In genomic region chr12:13411287-13411686, GRCh38 we compare ENCODE assay signal across 28 cellular contexts.
"Had no signal": no experiment of that assay in that cellular context is flagged by ENCODE, and none has a peak within 500 bp of the region (broad histone marks: within the 10 kb centered on the region; RNA-seq: fewer than 3 reads in every experiment).

No MANE protein-coding gene starts in this region.

- H3K27me3 Mint-ChIP-seq: stimulated activated memory B cell treated with anti-CD40 and anti-IgM and Interleukin-4, amounts not matched to agents 10 μg/mL and 1 μg/mL and 100 μg/mL, for 72 hours; stimulated activated naive CD8-positive, alpha-beta T cell treated with anti-CD3 and anti-CD28 coated beads, Interleukin-15, amount 100 ng/mL, for 72 hours had no signal

- DNase-seq: stimulated activated CD4-positive, alpha-beta T cell treated with anti-CD3 and anti-CD28 coated beads, Interleukin-2, amount 100 ng/mL, for 48 hours; stimulated activated CD4-positive, alpha-beta T cell treated with anti-CD3 and anti-CD28 coated beads, Interleukin-4, amount 100 ng/mL, for 1 hour; stimulated activated CD4-positive, alpha-beta T cell treated with anti-CD3 and anti-CD28 coated beads, Interleukin-4, amount 100 ng/mL, for 24 hours; stimulated activated CD4-positive, alpha-beta T cell treated with anti-CD3 and anti-CD28 coated beads, Interleukin-4, amount 100 ng/mL, for 4 hours; stimulated activated CD8-positive, alpha-beta memory T cell treated with anti-CD3 and anti-CD28 coated beads, Interleukin-4, amount 100 ng/mL, for 48 hours; stimulated activated naive B cell treated with anti-CD40 and anti-IgM and Interleukin-4, amounts not matched to agents 10 μg/mL and 1 μg/mL and 100 μg/mL, for 72 hours; stimulated activated naive CD4-positive, alpha-beta T cell; stimulated activated naive CD4-positive, alpha-beta T cell treated with Interleukin-2 at 50 U/mL for 16 hours; stimulated activated naive CD8-positive, alpha-beta T cell treated with anti-CD3 and anti-CD28 coated beads, Interleukin-15, amount 100 ng/mL, for 72 hours; stimulated activated naive CD8-positive, alpha-beta T cell treated with anti-CD3 and anti-CD28 coated beads, Interleukin-15, Interleukin-2, amounts not matched to agents 100 U/mL and 50 U/mL, for 24 hours; stomach; substantia nigra; testis; thyroid gland; tibial artery; transverse colon; trophoblast cell; upper lobe of left lung; upper lobe of right lung; uterus had no signal

- H3K4me3 ChIP-seq: stomach, suprapubic skin, testis, thoracic aorta, thyroid gland, tibial artery, tibial nerve, transverse colon, upper lobe of left lung, upper lobe of right lung, uterus, vagina had no signal

- H3K27ac ChIP-seq: stomach, suprapubic skin, testis, thoracic aorta, thyroid gland, tibial artery, tibial nerve, transverse colon, upper lobe of left lung, upper lobe of right lung, uterus, vagina had no signal

- H3K36me3 ChIP-seq: stomach, suprapubic skin, thoracic aorta, thyroid gland, tibial artery, tibial nerve, transverse colon, upper lobe of left lung, upper lobe of right lung, uterus, vagina had no signal

- H3K36me3 Mint-ChIP-seq: stimulated activated effector memory CD8-positive, alpha-beta T cell treated with anti-CD3 and anti-CD28 coated beads, Interleukin-12 subunit alpha, Interleukin-12 subunit beta, amount 100 ng/mL, for 72 hours; stimulated activated naive B cell treated with anti-CD40 and anti-IgM and Interleukin-4, amounts not matched to agents 10 μg/mL and 1 μg/mL and 100 μg/mL, for 72 hours had no signal

- H3K9me3 ChIP-seq: testis, upper lobe of right lung, vagina had no signal

- H3K4me3 Mint-ChIP-seq: stimulated activated effector memory CD8-positive, alpha-beta T cell treated with anti-CD3 and anti-CD28 coated beads, Interleukin-12 subunit alpha, Interleukin-12 subunit beta, amount 100 ng/mL, for 72 hours; stimulated activated memory B cell treated with anti-CD40 and anti-IgM and Interleukin-4, amounts not matched to agents 10 μg/mL and 1 μg/mL and 100 μg/mL, for 72 hours; stimulated activated naive B cell treated with anti-CD40 and anti-IgM and Interleukin-4, amounts not matched to agents 10 μg/mL and 1 μg/mL and 100 μg/mL, for 72 hours; stimulated activated naive CD8-positive, alpha-beta T cell treated with anti-CD3 and anti-CD28 coated beads, Interleukin-15, amount 100 ng/mL, for 72 hours; stimulated activated naive CD8-positive, alpha-beta T cell treated with anti-CD3 and anti-CD28 coated beads, Interleukin-15, Interleukin-2, amounts not matched to agents 100 ng/mL and 50 ng/mL, for 24 hours; type B pancreatic cell had no signal

- H3K4me1 ChIP-seq: stomach, suprapubic skin, testis, thyroid gland, tibial artery, tibial nerve, transverse colon, upper lobe of left lung, upper lobe of right lung, uterus, vagina had no signal

- H3K4me1 Mint-ChIP-seq: stimulated activated effector memory CD8-positive, alpha-beta T cell treated with anti-CD3 and anti-CD28 coated beads, Interleukin-12 subunit alpha, Interleukin-12 subunit beta, amount 100 ng/mL, for 72 hours; stimulated activated memory B cell treated with anti-CD40 and anti-IgM and Interleukin-4, amounts not matched to agents 10 μg/mL and 1 μg/mL and 100 μg/mL, for 72 hours; stimulated activated naive B cell treated with anti-CD40 and anti-IgM and Interleukin-4, amounts not matched to agents 10 μg/mL and 1 μg/mL and 100 μg/mL, for 72 hours; stimulated activated naive CD8-positive, alpha-beta T cell treated with anti-CD3 and anti-CD28 coated beads, Interleukin-15, amount 100 ng/mL, for 72 hours had no signal

- H3K27ac Mint-ChIP-seq: stimulated activated effector memory CD8-positive, alpha-beta T cell treated with anti-CD3 and anti-CD28 coated beads, Interleukin-12 subunit alpha, Interleukin-12 subunit beta, amount 100 ng/mL, for 72 hours; stimulated activated memory B cell treated with anti-CD40 and anti-IgM and Interleukin-4, amounts not matched to agents 10 μg/mL and 1 μg/mL and 100 μg/mL, for 72 hours; stimulated activated naive B cell treated with anti-CD40 and anti-IgM and Interleukin-4, amounts not matched to agents 10 μg/mL and 1 μg/mL and 100 μg/mL, for 72 hours; stimulated activated naive CD8-positive, alpha-beta T cell treated with anti-CD3 and anti-CD28 coated beads, Interleukin-15, amount 100 ng/mL, for 72 hours; stimulated activated naive CD8-positive, alpha-beta T cell treated with anti-CD3 and anti-CD28 coated beads, Interleukin-15, Interleukin-2, amounts not matched to agents 100 ng/mL and 50 ng/mL, for 24 hours; type B pancreatic cell had no signal
